Comparison of ENCODE assay signal across 12 cellular contexts in the genomic region with DNA sequence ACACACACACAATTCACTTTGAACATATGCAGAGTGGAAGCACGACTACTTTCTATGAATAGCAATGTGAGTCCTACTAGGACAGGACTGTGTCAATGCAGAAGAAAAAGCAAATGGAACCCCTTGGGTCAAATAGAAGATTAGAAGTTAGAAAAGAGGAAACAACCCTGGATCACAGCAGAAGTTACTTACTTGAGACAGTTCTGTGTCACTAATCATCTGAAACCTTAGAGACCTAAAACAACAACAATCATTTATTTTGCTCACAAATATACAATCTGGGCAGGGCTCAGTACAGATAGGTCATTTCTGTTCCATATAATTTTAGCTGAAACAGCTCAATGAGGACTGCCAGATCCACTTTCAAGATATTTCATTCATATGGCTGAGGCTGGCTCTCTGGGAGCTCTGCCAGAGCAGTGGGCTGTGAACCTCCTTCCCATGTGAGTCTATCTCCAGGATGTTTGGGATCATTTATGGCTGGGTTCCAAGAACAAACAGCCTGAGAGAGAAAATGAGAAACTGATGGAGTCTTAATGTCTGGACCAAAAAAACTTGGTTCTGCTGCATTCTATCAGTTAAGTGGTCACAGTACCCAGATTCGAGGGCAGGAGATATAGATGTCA. TPM values are rescaled to one million over a fixed set of nuclear protein-coding genes. Genes with fewer than 3 reads are reported as not detected.
A peak's percentile ranks its signal among the peaks of the same experiment; 100 is the strongest.
DNase-seq lines count a peak whose midpoint lies in the region; ATAC-seq, FAIRE-seq and TF ChIP-seq lines count a peak whose summit lies in the region.
"Had no signal": no experiment of that assay in that cellular context is flagged by ENCODE, and none has a peak within 500 bp of the region (broad histone marks: within the 10 kb centered on the region; RNA-seq: fewer than 3 reads in every experiment).

No MANE protein-coding gene starts in this region.

- H3K4me1 ChIP-seq in kidney (ENCODE audit: control insufficient read depth in 1 of 2, insufficient read depth in 1 of 2, low read depth in 1 of 2, low read length in 2 of 2) = peaks cover 0 to 2% of the 10 kb centered on the region in 2 donors

- intact Hi-C loops in kidney (cut with DNase I) = no loop called here

- H3K4me3 ChIP-seq in kidney (ENCODE audit: low read length in 2 of 2) = no peak overlapping the region

- no peak for TF ChIP-seq CTCF in kidney (IDR thresholded peaks at IDR 0.05; ENCODE audit: borderline replicate concordance, extremely low read depth, insufficient read depth)

- H3K36me3 ChIP-seq in kidney (ENCODE audit: control insufficient read depth in 1 of 2, insufficient read depth in 2 of 2, low read length in 2 of 2) = no peaks in the 10 kb centered on the region

- FAIRE-seq in kidney (lab: Jason Lieb, UNC) = no peak
- FAIRE-seq: colon had no signal

- in situ Hi-C loops in ACHN (cut with HindIII; ENCODE audit: low pct_ligation_motif_present, low pct_unique_long_range_greater_than_20kb, low sequenced_read_pairs) = no loop called here

- ATAC-seq in HG03135 (IDR thresholded peaks at IDR 0.05; ENCODE audit: unreplicated experiment) = peak; percentile 40
- no peak for ATAC-seq in HG02798 (IDR thresholded peaks at IDR 0.05; ENCODE audit: poor library complexity, unreplicated experiment)

- peak; percentile 67 for DNase-seq in ACHN
- DNase-seq in OCI-M1 (lab: John Stamatoyannopoulos, UW) = peak; percentile 61
- DNase-seq in fibroblast of the conjunctiva (ENCODE audit: low read depth) = peak; percentile 21
- DNase-seq in D341Med (ENCODE audit: low spot score) = no peak
- DNase-seq in kidney = no peak
- no peak for DNase-seq in stimulated activated CD4-positive, alpha-beta T cell treated with anti-CD3 and anti-CD28 coated beads, Interleukin-4, amount 100 ng/mL, for 1 hour
- DNase-seq: activated CD4-positive, alpha-beta T cell treated with anti-CD3 and anti-CD28 coated beads, Interleukin-2, amount 10 ng/mL, durations not matched to agents 7 days and 5 days; NCI-H510A treated with DMSO at 0.1 percent for 48 hours had no signal

- H3K9ac ChIP-seq in kidney (ENCODE audit: low read length in 2 of 2) = no peak overlapping the region

- H3K9me3 ChIP-seq in kidney (ENCODE audit: control insufficient read depth in 1 of 2, low read length in 2 of 2) = peaks cover 0 to 7% of the 10 kb centered on the region in 2 donors

- no peak overlapping the region for H3K27ac ChIP-seq in kidney (ENCODE audit: low read depth in 2 of 2, low read length in 2 of 2)

RNA-seq across cellular contexts. Expression of gene IL10, which starts 42.5 kb away (rescaled TPM):
- total RNA-seq in kidney = 2.5 TPM
- polyA plus RNA-seq in kidney (ENCODE audit: insufficient read depth, low read depth, low replicate concordance) = 0.49 TPM

RNA-seq across cellular contexts. Expression of gene IL19, which starts 44.3 kb away (rescaled TPM):
- total RNA-seq in kidney = 3.6 TPM
- polyA plus RNA-seq in kidney (ENCODE audit: insufficient read depth, low read depth, low replicate concordance) = 0.41 TPM
- total RNA-seq: activated CD4-positive, alpha-beta T cell treated with anti-CD3 and anti-CD28 coated beads, Interleukin-2, amount 10 ng/mL, durations not matched to agents 7 days and 5 days; mesenteric fat pad had no signal

RNA-seq across cellular contexts. Expression of gene IL20, which starts 50.6 kb away (rescaled TPM):
- not detected for total RNA-seq in kidney
- polyA plus RNA-seq in kidney (ENCODE audit: insufficient read depth, low read depth, low replicate concordance) = not detected
- total RNA-seq: activated CD4-positive, alpha-beta T cell treated with anti-CD3 and anti-CD28 coated beads, Interleukin-2, amount 10 ng/mL, durations not matched to agents 7 days and 5 days; mesenteric fat pad had no signal

Comparison
In these comparisons a context has a peak if more than half of its experiments do, and no peak if none do; other contexts are left out.
1. DNase-seq: peak in ACHN (single experiment), OCI-M1 (single experiment) and fibroblast of the conjunctiva (single experiment); none in D341Med (single experiment), kidney (single experiment) and stimulated activated CD4-positive, alpha-beta T cell treated with anti-CD3 and anti-CD28 coated beads, Interleukin-4, amount 100 ng/mL, for 1 hour (single experiment).